ENCODE assay signal across 2 cellular contexts in the genomic region with DNA sequence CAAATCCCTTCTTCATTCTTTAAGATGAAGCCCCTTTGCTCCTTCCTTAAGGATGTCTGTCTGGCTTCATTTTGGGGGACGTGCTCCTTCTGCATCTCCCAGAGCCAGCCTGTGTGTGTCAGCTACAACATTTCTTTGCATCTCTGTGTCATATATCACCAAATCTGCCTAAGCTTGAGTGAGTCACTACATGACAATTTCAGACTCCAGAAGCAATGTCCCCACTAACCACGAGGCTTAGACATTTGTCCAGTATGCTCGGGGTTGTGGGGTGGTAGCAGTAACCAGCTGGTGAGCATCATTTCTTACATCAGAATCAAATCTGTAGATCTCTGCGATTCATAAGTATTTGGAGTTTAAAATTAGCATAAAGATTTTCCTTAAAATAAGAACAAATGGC.
TF ChIP-seq lines count a peak whose summit lies in the region.
"Not testable (repeated sequence)": the region's sequence is repeated elsewhere in the genome, so short reads cannot be mapped to it uniquely, and the experiment has no call there.

No MANE protein-coding gene starts in this region.

TF ChIP-seq in HEK293, 187 proteins besides CTCF, POLR2A, EP300 and RAD21:
- TF ChIP-seq, protein P1, sequence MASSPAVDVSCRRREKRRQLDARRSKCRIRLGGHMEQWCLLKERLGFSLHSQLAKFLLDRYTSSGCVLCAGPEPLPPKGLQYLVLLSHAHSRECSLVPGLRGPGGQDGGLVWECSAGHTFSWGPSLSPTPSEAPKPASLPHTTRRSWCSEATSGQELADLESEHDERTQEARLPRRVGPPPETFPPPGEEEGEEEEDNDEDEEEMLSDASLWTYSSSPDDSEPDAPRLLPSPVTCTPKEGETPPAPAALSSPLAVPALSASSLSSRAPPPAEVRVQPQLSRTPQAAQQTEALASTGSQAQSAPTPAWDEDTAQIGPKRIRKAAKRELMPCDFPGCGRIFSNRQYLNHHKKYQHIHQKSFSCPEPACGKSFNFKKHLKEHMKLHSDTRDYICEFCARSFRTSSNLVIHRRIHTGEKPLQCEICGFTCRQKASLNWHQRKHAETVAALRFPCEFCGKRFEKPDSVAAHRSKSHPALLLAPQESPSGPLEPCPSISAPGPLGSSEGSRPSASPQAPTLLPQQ (tag by site-specific recombination; IDR thresholded peaks at IDR 0.05): 0 out of 2 replicates have a peak, but pooled peaks have one; percentile 19

TF ChIP-seq in K562, 482 proteins besides CTCF, POLR2A, EP300 and RAD21 (continued from another document):
- TF ChIP-seq MEIS2 (IDR thresholded peaks at IDR 0.05; ENCODE audit: partially characterized antibody): peak; percentile 74
- peak; percentile 37; the same call in 1 of the 2 replicates for TF ChIP-seq JUND (IDR thresholded peaks at IDR 0.05; ENCODE audit: borderline replicate concordance, low read depth, low read length)
- TF ChIP-seq JUND (tag; IDR thresholded peaks at IDR 0.05; ENCODE audit: borderline replicate concordance, low read depth, low read length): not testable (repeated sequence)
